1 cellular context compared by ENCODE assay signal in genomic region chr13:27101289-27101688, GRCh38.
TF ChIP-seq lines count a peak whose summit lies in the region.

No MANE protein-coding gene starts in this region.

TF ChIP-seq in K562, 482 proteins besides CTCF, POLR2A, EP300 and RAD21 (continued from another document):
- TF ChIP-seq ZNF407 (IDR thresholded peaks at IDR 0.05; ENCODE audit: low read depth) = no peak
- no peak for TF ChIP-seq POLR3G (IDR thresholded peaks at IDR 0.05; ENCODE audit: extremely low read depth, insufficient read length, insufficient replicate concordance)
